ENCODE assay signal across 14 cellular contexts in genomic region chr12:104929926-104930325, GRCh38. TPM values are rescaled to one million over a fixed set of nuclear protein-coding genes. Genes with fewer than 3 reads are reported as not detected.
A peak's percentile ranks its signal among the peaks of the same experiment; 100 is the strongest.
DNase-seq lines count a peak whose midpoint lies in the region; ATAC-seq lines count a peak whose summit lies in the region.
"Had no signal": no experiment of that assay in that cellular context is flagged by ENCODE, and none has a peak within 500 bp of the region (broad histone marks: within the 10 kb centered on the region; RNA-seq: fewer than 3 reads in every experiment).

No MANE protein-coding gene starts in this region.

- in situ Hi-C loops in HAP-1 (cut with MboI; ENCODE audit: low sequenced_read_pairs): no loop called here

- H3K4me3 ChIP-seq in HAP-1: no peak overlapping the region
- H3K4me3 ChIP-seq: coronary artery had no signal

- H3K36me3 ChIP-seq in HAP-1 (replicated peaks): no peaks in the 10 kb centered on the region

- H3K36me3 Mint-ChIP-seq in stimulated activated naive CD8-positive, alpha-beta T cell treated with anti-CD3 and anti-CD28 coated beads, Interleukin-15, Interleukin-2, amounts not matched to agents 100 ng/mL and 50 ng/mL, for 24 hours (ENCODE audit: low read depth): no peaks in the 10 kb centered on the region
- no peaks in the 10 kb centered on the region for H3K36me3 Mint-ChIP-seq in activated naive CD8-positive, alpha-beta T cell treated with anti-CD3 and anti-CD28 coated beads, Interleukin-2, amount 50 U/mL, for 24 hours (ENCODE audit: low read depth)

- H3K27me3 Mint-ChIP-seq in stimulated activated naive CD8-positive, alpha-beta T cell treated with anti-CD3 and anti-CD28 coated beads, Interleukin-15, Interleukin-2, amounts not matched to agents 100 ng/mL and 50 ng/mL, for 24 hours: no peaks in the 10 kb centered on the region
- no peaks in the 10 kb centered on the region for H3K27me3 Mint-ChIP-seq in activated naive CD8-positive, alpha-beta T cell treated with anti-CD3 and anti-CD28 coated beads, Interleukin-2, amount 50 U/mL, for 24 hours
- H3K27me3 Mint-ChIP-seq: B cell had no signal

- H3K4me1 ChIP-seq in HAP-1: peaks cover 9% of the 10 kb centered on the region

- no peak for DNase-seq in stimulated activated naive CD8-positive, alpha-beta T cell treated with anti-CD3 and anti-CD28 coated beads, Interleukin-15, Interleukin-2, amounts not matched to agents 100 U/mL and 50 U/mL, for 24 hours
- DNase-seq in activated naive CD8-positive, alpha-beta T cell treated with anti-CD3 and anti-CD28 coated beads, Interleukin-2, amount 50 U/mL, for 24 hours: no peak
- no peak for DNase-seq in NCI-H2029 treated with DMSO at 0.1 percent for 48 hours (lab: John Stamatoyannopoulos, UW)
- no peak for DNase-seq in HAP-1 (ENCODE audit: low spot score in 2 of 2)
- DNase-seq: activated CD4-positive, alpha-beta T cell treated with anti-CD3 and anti-CD28 coated beads, Interleukin-2, amount 50 U/mL, for 4 hours; DND-41; NCI-H1694 treated with DMSO at 0.1 percent for 48 hours; NCI-H748 treated with DMSO at 0.1 percent for 48 hours had no signal

- no peaks in the 10 kb centered on the region for H3K27me3 ChIP-seq in HAP-1 (ENCODE audit: low read depth)

- H3K4me3 Mint-ChIP-seq in stimulated activated naive CD8-positive, alpha-beta T cell treated with anti-CD3 and anti-CD28 coated beads, Interleukin-15, Interleukin-2, amounts not matched to agents 100 ng/mL and 50 ng/mL, for 24 hours: peak overlapping the region; percentile 0
- H3K4me3 Mint-ChIP-seq in activated naive CD8-positive, alpha-beta T cell treated with anti-CD3 and anti-CD28 coated beads, Interleukin-2, amount 50 U/mL, for 24 hours: peak overlapping the region; percentile 0

- peak overlapping the region; percentile 42 for H3K27ac Mint-ChIP-seq in stimulated activated naive CD8-positive, alpha-beta T cell treated with anti-CD3 and anti-CD28 coated beads, Interleukin-15, Interleukin-2, amounts not matched to agents 100 ng/mL and 50 ng/mL, for 24 hours
- peak overlapping the region; percentile 21 for H3K27ac Mint-ChIP-seq in activated naive CD8-positive, alpha-beta T cell treated with anti-CD3 and anti-CD28 coated beads, Interleukin-2, amount 50 U/mL, for 24 hours

- H3K4me1 Mint-ChIP-seq in stimulated activated naive CD8-positive, alpha-beta T cell treated with anti-CD3 and anti-CD28 coated beads, Interleukin-15, Interleukin-2, amounts not matched to agents 100 ng/mL and 50 ng/mL, for 24 hours (ENCODE audit: low read depth): peaks cover 29% of the 10 kb centered on the region
- peaks cover 25% of the 10 kb centered on the region for H3K4me1 Mint-ChIP-seq in activated naive CD8-positive, alpha-beta T cell treated with anti-CD3 and anti-CD28 coated beads, Interleukin-2, amount 50 U/mL, for 24 hours

- H3K9me3 Mint-ChIP-seq in stimulated activated naive CD8-positive, alpha-beta T cell treated with anti-CD3 and anti-CD28 coated beads, Interleukin-15, Interleukin-2, amounts not matched to agents 100 ng/mL and 50 ng/mL, for 24 hours: no peaks in the 10 kb centered on the region
- H3K9me3 Mint-ChIP-seq in activated naive CD8-positive, alpha-beta T cell treated with anti-CD3 and anti-CD28 coated beads, Interleukin-2, amount 50 U/mL, for 24 hours: no peaks in the 10 kb centered on the region

- no peak for ATAC-seq in stimulated activated naive CD8-positive, alpha-beta T cell treated with anti-CD3 and anti-CD28 coated beads, Interleukin-15, Interleukin-2, amounts not matched to agents 100 U/mL and 50 U/mL, for 24 hours
- ATAC-seq in HG03108 (IDR thresholded peaks at IDR 0.05; ENCODE audit: unreplicated experiment) (peak; percentile 8), esophagus mucosa (no peak), GM19397 (IDR thresholded peaks at IDR 0.05; ENCODE audit: unreplicated experiment) (no peak)
- no peak for ATAC-seq in activated naive CD8-positive, alpha-beta T cell treated with anti-CD3 and anti-CD28 coated beads, Interleukin-2, amount 50 U/mL, for 24 hours

- H3K9me3 ChIP-seq in HAP-1: no peaks in the 10 kb centered on the region

RNA-seq across cellular contexts. Expression of gene SLC41A2, which starts 28.2 kb away (rescaled TPM):
- total RNA-seq in esophagus mucosa: 1.3 TPM

RNA-seq across cellular contexts. Expression of gene NOPCHAP1, which starts 56.2 kb away (rescaled TPM):
- 16.0 TPM for total RNA-seq in esophagus mucosa
